1 cellular context compared by ENCODE assay signal in the genomic region with DNA sequence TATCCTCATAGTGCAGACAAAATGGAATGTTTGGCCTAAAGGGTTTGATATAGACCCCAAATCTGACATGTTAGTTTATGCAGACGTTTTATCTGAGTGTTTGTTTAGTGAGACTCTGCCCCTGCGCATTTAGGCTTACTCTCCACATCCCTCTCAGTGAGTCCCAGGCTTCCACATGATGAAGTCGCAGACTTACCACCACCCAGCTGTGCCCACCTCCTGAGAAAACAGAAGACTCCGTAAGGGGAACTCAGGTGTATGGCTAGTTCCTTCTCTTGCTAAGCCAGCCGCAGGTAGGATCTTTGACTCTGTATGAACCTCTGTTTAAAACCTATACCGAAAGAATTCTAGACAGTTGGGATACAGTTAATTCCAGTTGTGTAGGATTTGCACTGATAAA.
TF ChIP-seq lines count a peak whose summit lies in the region.

No MANE protein-coding gene starts in this region.

TF ChIP-seq in WTC11, 78 proteins besides CTCF, POLR2A, EP300 and RAD21 (continued from another document):
- TF ChIP-seq, protein P1, sequence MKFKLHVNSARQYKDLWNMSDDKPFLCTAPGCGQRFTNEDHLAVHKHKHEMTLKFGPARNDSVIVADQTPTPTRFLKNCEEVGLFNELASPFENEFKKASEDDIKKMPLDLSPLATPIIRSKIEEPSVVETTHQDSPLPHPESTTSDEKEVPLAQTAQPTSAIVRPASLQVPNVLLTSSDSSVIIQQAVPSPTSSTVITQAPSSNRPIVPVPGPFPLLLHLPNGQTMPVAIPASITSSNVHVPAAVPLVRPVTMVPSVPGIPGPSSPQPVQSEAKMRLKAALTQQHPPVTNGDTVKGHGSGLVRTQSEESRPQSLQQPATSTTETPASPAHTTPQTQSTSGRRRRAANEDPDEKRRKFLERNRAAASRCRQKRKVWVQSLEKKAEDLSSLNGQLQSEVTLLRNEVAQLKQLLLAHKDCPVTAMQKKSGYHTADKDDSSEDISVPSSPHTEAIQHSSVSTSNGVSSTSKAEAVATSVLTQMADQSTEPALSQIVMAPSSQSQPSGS (CRISPR knock-in tag; IDR thresholded peaks at IDR 0.05; ENCODE audit: borderline replicate concordance, low read depth), result no peak
- TF ChIP-seq NR3C1 (CRISPR knock-in tag; conservative IDR thresholded peaks at IDR 0.05; ENCODE audit: low read depth), result no peak
- TF ChIP-seq ZNF263 (CRISPR knock-in tag; IDR thresholded peaks at IDR 0.05; ENCODE audit: low read depth), result no peak
- no peak for TF ChIP-seq ZBTB21 (CRISPR knock-in tag; IDR thresholded peaks at IDR 0.05; ENCODE audit: borderline replicate concordance)
- no peak for TF ChIP-seq SP1 (CRISPR knock-in tag; conservative IDR thresholded peaks at IDR 0.05)
- no peak for TF ChIP-seq ZNF138 (CRISPR knock-in tag; conservative IDR thresholded peaks at IDR 0.05)
- TF ChIP-seq NFE2L1 (CRISPR knock-in tag; IDR thresholded peaks at IDR 0.05), result no peak
- TF ChIP-seq ZNF396 (CRISPR knock-in tag; IDR thresholded peaks at IDR 0.05; ENCODE audit: borderline replicate concordance), result no peak
- TF ChIP-seq, protein P2, sequence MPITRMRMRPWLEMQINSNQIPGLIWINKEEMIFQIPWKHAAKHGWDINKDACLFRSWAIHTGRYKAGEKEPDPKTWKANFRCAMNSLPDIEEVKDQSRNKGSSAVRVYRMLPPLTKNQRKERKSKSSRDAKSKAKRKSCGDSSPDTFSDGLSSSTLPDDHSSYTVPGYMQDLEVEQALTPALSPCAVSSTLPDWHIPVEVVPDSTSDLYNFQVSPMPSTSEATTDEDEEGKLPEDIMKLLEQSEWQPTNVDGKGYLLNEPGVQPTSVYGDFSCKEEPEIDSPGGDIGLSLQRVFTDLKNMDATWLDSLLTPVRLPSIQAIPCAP (CRISPR knock-in tag; IDR thresholded peaks at IDR 0.05), result no peak
